Comparison of ENCODE assay signal across 27 cellular contexts in genomic region chr1:7043729-7044470, GRCh38.
"Had no signal": no experiment of that assay in that cellular context is flagged by ENCODE, and none has a peak within 500 bp of the region (broad histone marks: within the 10 kb centered on the region; RNA-seq: fewer than 3 reads in every experiment).

No MANE protein-coding gene starts in this region.

- H3K27ac Mint-ChIP-seq: activated CD8-positive, alpha-beta T cell treated with anti-CD3 and anti-CD28 coated beads for 36 hours; activated T-helper 17 cell treated with anti-CD3 and anti-CD28 coated beads, Interleukin-2, amount 50 U/mL, for 72 hours; effector memory CD8-positive, alpha-beta T cell; mesothelial cell of epicardium; T-helper 1 cell treated with Interleukin-12 subunit alpha and Interleukin-12 subunit beta and Interleukin-4 antibody, amounts not matched to agents 30 μg/mL and 1 μg/mL, for 36 hours had no signal

- H3K9me3 ChIP-seq: testis, transverse colon had no signal

- H3K4me3 ChIP-seq: gastroesophageal sphincter, hepatocyte, spleen, testis, transverse colon had no signal

- H3K9me3 Mint-ChIP-seq: activated CD8-positive, alpha-beta T cell treated with anti-CD3 and anti-CD28 coated beads for 36 hours; activated T-cell treated with anti-CD3 and anti-CD28 coated beads, Interleukin-2, amount 50 U/mL, for 4 hours; activated T-helper 17 cell treated with anti-CD3 and anti-CD28 coated beads, Interleukin-2, amount 50 U/mL, for 72 hours; mesothelial cell of epicardium; neural crest cell; T-helper 1 cell treated with Interleukin-12 subunit alpha and Interleukin-12 subunit beta and Interleukin-4 antibody, amounts not matched to agents 30 μg/mL and 1 μg/mL, for 36 hours had no signal

- ATAC-seq: activated CD8-positive, alpha-beta T cell treated with anti-CD3 and anti-CD28 coated beads for 36 hours; activated T-cell treated with anti-CD3 and anti-CD28 coated beads, Interleukin-2, amount 50 U/mL, for 4 hours; activated T-helper 17 cell treated with anti-CD3 and anti-CD28 coated beads, Interleukin-2, amount 50 U/mL, for 72 hours; effector memory CD8-positive, alpha-beta T cell; gastroesophageal sphincter; left ventricle myocardium superior; right cardiac atrium; stimulated activated naive CD8-positive, alpha-beta T cell treated with anti-CD3 and anti-CD28 coated beads, Interleukin-15, Interleukin-2, amounts not matched to agents 100 U/mL and 50 U/mL, for 24 hours had no signal

- H3K36me3 ChIP-seq: brain microvascular endothelial cell, gastroesophageal sphincter, spleen, transverse colon had no signal

- H3K4me1 ChIP-seq: gastroesophageal sphincter, spleen, testis, transverse colon had no signal

- H3K27ac ChIP-seq: brain microvascular endothelial cell, gastroesophageal sphincter, hepatocyte, spleen, testis, transverse colon had no signal

- H3K36me3 Mint-ChIP-seq: mesothelial cell of epicardium, naive B cell had no signal

- H3K4me3 Mint-ChIP-seq: activated CD8-positive, alpha-beta T cell treated with anti-CD3 and anti-CD28 coated beads for 36 hours; activated T-cell treated with anti-CD3 and anti-CD28 coated beads, Interleukin-2, amount 50 U/mL, for 4 hours; activated T-helper 17 cell treated with anti-CD3 and anti-CD28 coated beads, Interleukin-2, amount 50 U/mL, for 72 hours; effector memory CD8-positive, alpha-beta T cell; mesothelial cell of epicardium; naive B cell; neural crest cell; T-helper 1 cell treated with Interleukin-12 subunit alpha and Interleukin-12 subunit beta and Interleukin-4 antibody, amounts not matched to agents 30 μg/mL and 1 μg/mL, for 36 hours had no signal

- DNase-seq: activated CD4-positive, alpha-beta T cell treated with anti-CD3 and anti-CD28 coated beads for 1 hour; activated CD4-positive, alpha-beta T cell treated with anti-CD3 and anti-CD28 coated beads, Interleukin-2, amount 50 U/mL, for 1 hour; activated CD8-positive, alpha-beta T cell treated with anti-CD3 and anti-CD28 coated beads for 36 hours; activated gamma-delta T cell treated with Interleukin-2 at 50 U/mL for 16 hours; activated naive CD4-positive, alpha-beta T cell treated with anti-CD3 and anti-CD28 coated beads, Interleukin-2, amount 50 U/mL, for 16 hours; activated T-cell treated with anti-CD3 and anti-CD28 coated beads, Interleukin-2, amount 50 U/mL, for 4 hours; amniotic stem cell; brain microvascular endothelial cell; caudate nucleus; cortex of kidney; effector memory CD8-positive, alpha-beta T cell; left ventricle myocardium superior; mammary epithelial cell; naive B cell; right cardiac atrium; spleen; stimulated activated CD4-positive, alpha-beta T cell treated with anti-CD3 and anti-CD28 coated beads, Interleukin-4, amount 100 ng/mL, for 1 hour; stimulated activated naive CD8-positive, alpha-beta T cell treated with anti-CD3 and anti-CD28 coated beads, Interleukin-15, Interleukin-2, amounts not matched to agents 100 U/mL and 50 U/mL, for 24 hours; T1000; testis; transverse colon had no signal

- H3K27me3 ChIP-seq: brain microvascular endothelial cell, hepatocyte, testis had no signal

- H3K4me1 Mint-ChIP-seq: activated T-helper 17 cell treated with anti-CD3 and anti-CD28 coated beads, Interleukin-2, amount 50 U/mL, for 72 hours; mesothelial cell of epicardium; naive B cell; neural crest cell had no signal
